Comparison of ENCODE assay signal across 11 cellular contexts in the genomic region with DNA sequence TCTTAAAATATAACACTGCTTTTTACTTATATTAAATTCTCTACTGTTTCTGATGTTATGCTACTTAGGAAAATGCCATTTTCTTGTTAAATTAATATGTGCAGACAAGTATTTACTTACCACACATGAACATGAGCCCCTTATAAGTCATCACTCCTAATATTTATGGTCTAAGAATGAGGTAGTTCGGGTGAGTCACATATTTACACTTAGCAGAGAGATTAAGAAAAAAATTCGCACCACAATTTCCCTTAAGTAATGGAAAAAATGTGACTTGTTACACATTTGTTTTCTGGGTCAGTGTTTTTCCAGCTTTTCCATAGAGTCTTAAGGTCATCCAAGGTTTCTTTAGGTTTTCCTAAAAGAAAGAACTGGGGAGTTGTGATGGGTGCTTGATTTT.
DNase-seq lines count a peak whose midpoint lies in the region; ATAC-seq and TF ChIP-seq lines count a peak whose summit lies in the region.
"Had no signal": no experiment of that assay in that cellular context is flagged by ENCODE, and none has a peak within 500 bp of the region (broad histone marks: within the 10 kb centered on the region; RNA-seq: fewer than 3 reads in every experiment).

No MANE protein-coding gene starts in this region.

- no peak for TF ChIP-seq CTCF in IMR-90 (conservative IDR thresholded peaks at IDR 0.05; ENCODE audit: low read depth, low read length)
- TF ChIP-seq CTCF in endodermal cell (conservative IDR thresholded peaks at IDR 0.05) = peak; percentile 13
- TF ChIP-seq CTCF in tibial artery (IDR thresholded peaks at IDR 0.05) = no peak

- H3K4me3 ChIP-seq in IMR-90 (ENCODE audit: insufficient read depth, low read depth, low read length) = no peak overlapping the region
- no peak overlapping the region for H3K4me3 ChIP-seq in endodermal cell (ENCODE audit: low read length)
- H3K4me3 ChIP-seq in tibial artery = no peak overlapping the region
- H3K4me3 ChIP-seq: right lobe of liver had no signal

- no peak overlapping the region for H2AFZ ChIP-seq in IMR-90 (replicated peaks; ENCODE audit: low read length, poor library complexity)

- no peak overlapping the region for H2AK9ac ChIP-seq in IMR-90 (replicated peaks; ENCODE audit: low read depth, low read length, poor library complexity)

- H3K79me1 ChIP-seq in IMR-90 (ENCODE audit: low read depth in 1 of 2, low read length in 2 of 2) = no peaks in the 10 kb centered on the region

- DNase-seq in IMR-90 = peak; percentile 30
- DNase-seq in endodermal cell = no peak
- DNase-seq in kidney glomerular epithelial cell (lab: John Stamatoyannopoulos, UW) = peak; percentile 67
- DNase-seq in tibial artery = no peak
- no peak for DNase-seq in hepatic stellate cell (ENCODE audit: low spot score)
- no peak for DNase-seq in activated naive CD4-positive, alpha-beta T cell (lab: John Stamatoyannopoulos, UW)
- DNase-seq in NCI-H1694 treated with DMSO at 0.1 percent for 48 hours (lab: John Stamatoyannopoulos, UW) = no peak
- DNase-seq: DMS79, right lobe of liver, T-cell had no signal

- H2BK120ac ChIP-seq in IMR-90 (ENCODE audit: low read depth, low read length) = no peak overlapping the region

- TF ChIP-seq RAD21 in IMR-90 (IDR thresholded peaks at IDR 0.05; ENCODE audit: low read length) = no peak

- ATAC-seq in IMR-90 (ENCODE audit: low read depth) (peak; percentile 54), HG02571 (IDR thresholded peaks at IDR 0.05; ENCODE audit: unreplicated experiment) (no peak)
- ATAC-seq: T-cell had no signal

- H2BK5ac ChIP-seq in IMR-90 (ENCODE audit: low read depth, low read length, poor library complexity, severe bottlenecking) = no peak overlapping the region

- H4K20me1 ChIP-seq in IMR-90 (ENCODE audit: insufficient read depth, low read length) = no peaks in the 10 kb centered on the region

- in situ Hi-C loops in IMR-90 (cut with MboI; ENCODE audit: low sequenced_read_pairs) = no loop called here

- no peak overlapping the region for H3K27ac Mint-ChIP-seq in endodermal cell
- H3K27ac Mint-ChIP-seq: T-cell had no signal

- no peak overlapping the region for H3K18ac ChIP-seq in IMR-90 (ENCODE audit: low read depth, low read length)

- H3K4me1 ChIP-seq in IMR-90 (ENCODE audit: control insufficient read depth, insufficient read depth, low read length) = no peaks in the 10 kb centered on the region
- peaks cover 5% of the 10 kb centered on the region for H3K4me1 ChIP-seq in endodermal cell (ENCODE audit: control insufficient read depth, insufficient read depth, low read length)
- H3K4me1 ChIP-seq in tibial artery = peaks cover 0 to 90% (median 65%) of the 10 kb centered on the region in 4 donors
- H3K4me1 ChIP-seq: right lobe of liver had no signal

- H3K4me1 Mint-ChIP-seq in endodermal cell = peaks cover 36% of the 10 kb centered on the region
- H3K4me1 Mint-ChIP-seq: T-cell had no signal

- no peak overlapping the region for H3K14ac ChIP-seq in IMR-90 (replicated peaks; ENCODE audit: low read depth, low read length)

- POLR2A ChIA-PET in IMR-90 (lab: Charles Lee; ENCODE audit: unreplicated experiment) = no interaction called here

- no TSS peak for BruUV-seq in IMR-90 (replicated peaks; lab: Mats Ljungman, UMichigan)

- H4K91ac ChIP-seq in IMR-90 (ENCODE audit: insufficient read depth, low read depth, low read length) = no peak overlapping the region

- no peak overlapping the region for H3K4ac ChIP-seq in IMR-90 (ENCODE audit: low read depth, low read length)

- no peaks in the 10 kb centered on the region for H3K9me1 ChIP-seq in IMR-90 (ENCODE audit: insufficient read depth, low read length)

- no peaks in the 10 kb centered on the region for H3K9me3 Mint-ChIP-seq in endodermal cell
- H3K9me3 Mint-ChIP-seq: T-cell had no signal

- WGBS in IMR-90 (ENCODE audit: extremely low coverage in 2 of 2, insufficient read length in 1 of 2), 2 experiments = no CpG with 5 or more reads among the region's 2 CpGs
- WGBS in endodermal cell (ENCODE audit: insufficient coverage in 1 of 2, insufficient read length in 1 of 2), 2 experiments = 80 to 100% methylated on average over 1 to 2 of the region's 2 CpGs

- no peak overlapping the region for H2BK15ac ChIP-seq in IMR-90 (ENCODE audit: low read depth, low read length)

- H3K56ac ChIP-seq in IMR-90 (ENCODE audit: extremely low read depth, insufficient read depth, low read length) = no peak overlapping the region

- no peak overlapping the region for H3K4me2 ChIP-seq in IMR-90 (ENCODE audit: low read depth, low read length)

- no peak overlapping the region for H2BK20ac ChIP-seq in IMR-90 (ENCODE audit: low read depth, low read length)

- H3K9me3 ChIP-seq in IMR-90 (ENCODE audit: control insufficient read depth, insufficient read depth, low read length) = no peaks in the 10 kb centered on the region
- H3K9me3 ChIP-seq in endodermal cell (ENCODE audit: control insufficient read depth, low read length) = no peaks in the 10 kb centered on the region
- H3K9me3 ChIP-seq in tibial artery = no peaks in the 10 kb centered on the region
- H3K9me3 ChIP-seq: right lobe of liver had no signal

- no peak overlapping the region for H3K23ac ChIP-seq in IMR-90 (ENCODE audit: low read depth, low read length)

- no peak overlapping the region for H3K9ac ChIP-seq in IMR-90 (ENCODE audit: low read depth, low read length)
- no peak overlapping the region for H3K9ac ChIP-seq in endodermal cell (ENCODE audit: extremely low read depth, low read length, poor library complexity, severe bottlenecking)

- H3K36me3 ChIP-seq in IMR-90 (ENCODE audit: control insufficient read depth, insufficient read depth, low read length) (no peaks in the 10 kb centered on the region), endodermal cell (ENCODE audit: control insufficient read depth, insufficient read depth, low read length) (no peaks in the 10 kb centered on the region), tibial artery (no peaks in the 10 kb centered on the region)
- H3K36me3 ChIP-seq: right lobe of liver had no signal

- no peak overlapping the region for H3K27ac ChIP-seq in IMR-90 (ENCODE audit: insufficient read depth, low read length)
- no peak overlapping the region for H3K27ac ChIP-seq in endodermal cell (ENCODE audit: low read depth, low read length)
- H3K27ac ChIP-seq in tibial artery = peak overlapping the region; percentile 87
- H3K27ac ChIP-seq: right lobe of liver had no signal

- no peak for TF ChIP-seq POLR2A in IMR-90 (IDR thresholded peaks at IDR 0.05; ENCODE audit: low read depth, low read length)

- no peaks in the 10 kb centered on the region for H3K27me3 Mint-ChIP-seq in endodermal cell (ENCODE audit: insufficient read depth)

- H2AK5ac ChIP-seq in IMR-90 (ENCODE audit: low read depth, low read length) = no peak overlapping the region

- dilution Hi-C loops in IMR-90 (cut with HindIII; ENCODE audit: low sequenced_read_pairs, unreplicated experiment) = no loop called here

- no peak overlapping the region for H4K8ac ChIP-seq in IMR-90 (ENCODE audit: low read depth in 2 of 2, low read length in 2 of 2)

- no peaks in the 10 kb centered on the region for H3K36me3 Mint-ChIP-seq in endodermal cell (ENCODE audit: low read depth)
- H3K36me3 Mint-ChIP-seq: T-cell had no signal

- H4K5ac ChIP-seq in IMR-90 (ENCODE audit: low read depth, low read length) = no peak overlapping the region

- no peak overlapping the region for H3K4me3 Mint-ChIP-seq in endodermal cell
- H3K4me3 Mint-ChIP-seq: T-cell had no signal

- intact Hi-C loops in IMR-90 (cut with micrococcal nuclease) = loop anchor here (5.0 to 10.0 kb wide), 3 partner anchors 306 to 432 kb away; no protein-coding TSS in a partner anchor
- intact Hi-C loops in tibial artery (cut with DNase I; ENCODE audit: low total_unique reads) = no loop called here

- CTCF ChIA-PET in IMR-90 (lab: Yijun Ruan, JAX) = interaction anchor here (0.6 to 1.1 kb wide), 2 partner anchors 18 to 25 kb away, joined by 3 to 4 read pairs; no protein-coding TSS in a partner anchor

- no peaks in the 10 kb centered on the region; the same call in 1 of the 2 replicates for H3K27me3 ChIP-seq in IMR-90 (ENCODE audit: control insufficient read depth, insufficient read depth, low read length)
- H3K27me3 ChIP-seq in endodermal cell (ENCODE audit: control insufficient read depth, insufficient read depth, low read length, poor library complexity, severe bottlenecking) = no peaks in the 10 kb centered on the region
- no peaks in the 10 kb centered on the region for H3K27me3 ChIP-seq in tibial artery
- H3K27me3 ChIP-seq: right lobe of liver had no signal

TF ChIP-seq in IMR-90, 13 proteins besides CTCF, POLR2A, EP300 and RAD21:
- TF ChIP-seq NFE2L2 (IDR thresholded peaks at IDR 0.05; ENCODE audit: low read depth, low read length) = no peak
- no peak for TF ChIP-seq SMC3 (IDR thresholded peaks at IDR 0.05; ENCODE audit: low read depth, low read length)
- no peak for TF ChIP-seq MAZ (IDR thresholded peaks at IDR 0.05; ENCODE audit: borderline replicate concordance, low read depth, low read length)
- TF ChIP-seq RFX5 (IDR thresholded peaks at IDR 0.05; ENCODE audit: low read depth, low read length) = no peak
- TF ChIP-seq FOS (IDR thresholded peaks at IDR 0.05; ENCODE audit: low read depth, low read length) = 0 out of 2 replicates have a peak, but pooled peaks have one; percentile 21
- no peak for TF ChIP-seq CHD1 (IDR thresholded peaks at IDR 0.05; ENCODE audit: low read depth, low read length)
- TF ChIP-seq, protein P1, sequence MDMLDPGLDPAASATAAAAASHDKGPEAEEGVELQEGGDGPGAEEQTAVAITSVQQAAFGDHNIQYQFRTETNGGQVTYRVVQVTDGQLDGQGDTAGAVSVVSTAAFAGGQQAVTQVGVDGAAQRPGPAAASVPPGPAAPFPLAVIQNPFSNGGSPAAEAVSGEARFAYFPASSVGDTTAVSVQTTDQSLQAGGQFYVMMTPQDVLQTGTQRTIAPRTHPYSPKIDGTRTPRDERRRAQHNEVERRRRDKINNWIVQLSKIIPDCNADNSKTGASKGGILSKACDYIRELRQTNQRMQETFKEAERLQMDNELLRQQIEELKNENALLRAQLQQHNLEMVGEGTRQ (IDR thresholded peaks at IDR 0.05; ENCODE audit: low read depth, low read length) = no peak
- no peak for TF ChIP-seq CEBPB (IDR thresholded peaks at IDR 0.05; ENCODE audit: low read depth, low read length)
- TF ChIP-seq RCOR1 (IDR thresholded peaks at IDR 0.05; ENCODE audit: insufficient replicate concordance, low read length) = no peak
TF ChIP-seq in IMR-90: peak in this region for 1.

Comparison
In these comparisons a context has a peak if more than half of its experiments do, and no peak if none do; other contexts are left out.
1. DNase-seq: peak in IMR-90 (single experiment) and kidney glomerular epithelial cell (single experiment); none in endodermal cell (single experiment), tibial artery (0 of 2), hepatic stellate cell (single experiment), activated naive CD4-positive, alpha-beta T cell (0 of 4) and NCI-H1694 treated with DMSO at 0.1 percent for 48 hours (single experiment).
2. H3K27ac ChIP-seq: peak in tibial artery (2 of 2); none in IMR-90 (single experiment) and endodermal cell (single experiment).